Comparison of ENCODE assay signal across 26 cellular contexts in genomic region chr20:2221933-2222332, GRCh38.
"Had no signal": no experiment of that assay in that cellular context is flagged by ENCODE, and none has a peak within 500 bp of the region (broad histone marks: within the 10 kb centered on the region; RNA-seq: fewer than 3 reads in every experiment).

No MANE protein-coding gene starts in this region.

- H3K27ac ChIP-seq: body of pancreas, breast epithelium, SJCRH30, SK-N-MC had no signal

- H3K27me3 ChIP-seq: body of pancreas, breast epithelium, SJCRH30 had no signal

- H3K36me3 ChIP-seq: breast epithelium, SJCRH30 had no signal

- H3K27me3 Mint-ChIP-seq: activated naive CD4-positive, alpha-beta T cell treated with anti-CD3 and anti-CD28 coated beads, Interleukin-2, amount 50 U/mL, for 24 hours had no signal

- H3K9me3 ChIP-seq: body of pancreas, breast epithelium, SJCRH30 had no signal

- DNase-seq: activated CD4-positive, alpha-beta T cell treated with anti-CD3 and anti-CD28 coated beads, Interleukin-2, amount 10 ng/mL, durations not matched to agents 24 days and 14 days; activated CD4-positive, alpha-beta T cell treated with anti-CD3 and anti-CD28 coated beads, Interleukin-2, amount 50 U/mL, for 4 hours; activated CD8-positive, alpha-beta T cell treated with anti-CD3 and anti-CD28 coated beads for 36 hours; activated gamma-delta T cell; activated naive CD4-positive, alpha-beta T cell treated with Interleukin-2 at 50 U/mL for 16 hours; activated naive CD8-positive, alpha-beta T cell treated with anti-CD3 and anti-CD28 coated beads, Interleukin-2, amount 10 ng/mL, durations not matched to agents 7 days and 5 days; activated T-cell treated with anti-CD3 and anti-CD28 coated beads, Interleukin-2, amount 50 U/mL, for 1 hour; activated T-cell treated with anti-CD3 and anti-CD28 coated beads, Interleukin-2, amount 50 U/mL, for 72 hours; body of pancreas; NCI-H1092 treated with DMSO at 0.1 percent for 48 hours; NCI-H1417 treated with DMSO at 0.1 percent for 48 hours; NCI-H1930; NCI-H2081 treated with DMSO at 0.1 percent for 48 hours; NCI-H345; NCI-H526; NCI-H748 treated with DMSO at 0.1 percent for 48 hours; NK-92 treated with Interleukin-12 subunit alpha and Interleukin-12 subunit beta, amount 100 ng/mL, for 24 hours; SHP77; SJCRH30 had no signal

- H3K4me1 ChIP-seq: body of pancreas, breast epithelium, SJCRH30 had no signal

- H3K4me3 ChIP-seq: body of pancreas, breast epithelium, SJCRH30, SK-N-MC had no signal

- ATAC-seq: activated CD8-positive, alpha-beta T cell treated with anti-CD3 and anti-CD28 coated beads for 36 hours; activated T-cell treated with anti-CD3 and anti-CD28 coated beads, Interleukin-2, amount 50 U/mL, for 72 hours; body of pancreas; Panc1 had no signal

- H3K27ac Mint-ChIP-seq: activated CD4-positive, alpha-beta T cell treated with anti-CD3 and anti-CD28 coated beads, Interleukin-2, amount 10 ng/mL, durations not matched to agents 24 days and 14 days; activated CD8-positive, alpha-beta T cell treated with anti-CD3 and anti-CD28 coated beads for 36 hours; activated naive CD4-positive, alpha-beta T cell treated with anti-CD3 and anti-CD28 coated beads, Interleukin-2, amount 50 U/mL, for 24 hours; activated naive CD8-positive, alpha-beta T cell treated with anti-CD3 and anti-CD28 coated beads, Interleukin-2, amount 10 ng/mL, durations not matched to agents 7 days and 5 days; activated T-cell treated with anti-CD3 and anti-CD28 coated beads, Interleukin-2, amount 50 U/mL, for 72 hours; activated T-helper 2 cell treated with anti-CD3 and anti-CD28 coated beads, Interferon-gamma antibody, Interleukin-2, Interleukin-4, amounts not matched to agents 10 μg/mL and 5 μg/mL and 100 μg/mL, durations not matched to agents 14 hours and 24 hours and 36 hours had no signal

- H3K9me3 Mint-ChIP-seq: activated naive CD4-positive, alpha-beta T cell treated with anti-CD3 and anti-CD28 coated beads, Interleukin-2, amount 50 U/mL, for 24 hours; activated naive CD8-positive, alpha-beta T cell treated with anti-CD3 and anti-CD28 coated beads, Interleukin-2, amount 10 ng/mL, durations not matched to agents 7 days and 5 days had no signal

- H3K4me3 Mint-ChIP-seq: activated CD4-positive, alpha-beta T cell treated with anti-CD3 and anti-CD28 coated beads, Interleukin-2, amount 10 ng/mL, durations not matched to agents 24 days and 14 days; activated CD8-positive, alpha-beta T cell treated with anti-CD3 and anti-CD28 coated beads for 36 hours; activated naive CD4-positive, alpha-beta T cell treated with anti-CD3 and anti-CD28 coated beads, Interleukin-2, amount 50 U/mL, for 24 hours; activated naive CD8-positive, alpha-beta T cell treated with anti-CD3 and anti-CD28 coated beads, Interleukin-2, amount 10 ng/mL, durations not matched to agents 7 days and 5 days; activated T-cell treated with anti-CD3 and anti-CD28 coated beads, Interleukin-2, amount 50 U/mL, for 72 hours had no signal

- FAIRE-seq: astrocyte, TTC549 had no signal
